ENCODE assay signal across 1 cellular context in the genomic region with DNA sequence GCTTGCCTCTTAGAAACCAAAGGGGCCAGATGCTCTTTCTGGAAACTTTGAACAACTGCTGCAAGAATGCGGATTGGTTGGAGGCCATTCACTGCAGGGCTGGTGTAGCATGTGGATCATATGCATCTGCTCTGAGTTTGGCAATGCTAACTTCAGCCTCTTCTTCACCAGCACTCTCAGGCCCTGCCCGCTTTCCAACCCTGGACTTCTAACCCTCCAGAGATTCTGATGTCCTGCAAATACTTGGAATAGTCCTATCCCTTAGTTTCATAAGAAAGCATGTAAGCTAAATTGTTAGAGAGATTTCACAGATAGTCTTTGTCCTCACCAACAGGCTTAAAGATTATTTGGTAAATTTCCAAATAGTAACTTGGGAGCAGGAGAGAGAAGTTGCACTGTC.
TF ChIP-seq lines count a peak whose summit lies in the region.

No MANE protein-coding gene starts in this region.

TF ChIP-seq in GM23338, 12 proteins besides CTCF, POLR2A, EP300 and RAD21 (continued from another document):
- TF ChIP-seq, protein P1, sequence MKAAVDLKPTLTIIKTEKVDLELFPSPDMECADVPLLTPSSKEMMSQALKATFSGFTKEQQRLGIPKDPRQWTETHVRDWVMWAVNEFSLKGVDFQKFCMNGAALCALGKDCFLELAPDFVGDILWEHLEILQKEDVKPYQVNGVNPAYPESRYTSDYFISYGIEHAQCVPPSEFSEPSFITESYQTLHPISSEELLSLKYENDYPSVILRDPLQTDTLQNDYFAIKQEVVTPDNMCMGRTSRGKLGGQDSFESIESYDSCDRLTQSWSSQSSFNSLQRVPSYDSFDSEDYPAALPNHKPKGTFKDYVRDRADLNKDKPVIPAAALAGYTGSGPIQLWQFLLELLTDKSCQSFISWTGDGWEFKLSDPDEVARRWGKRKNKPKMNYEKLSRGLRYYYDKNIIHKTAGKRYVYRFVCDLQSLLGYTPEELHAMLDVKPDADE (IDR thresholded peaks at IDR 0.05): no peak
